1 cellular context compared by ENCODE assay signal in genomic region chrX:23907496-23908218, GRCh38.
TF ChIP-seq lines count a peak whose summit lies in the region.

Gene APOO, minus strand, starts transcription at chrX:23907938. Its CDS starts 236 bp downstream, at chrX:23907702.
Gene CXorf58, plus strand, starts transcription at chrX:23908006. Its CDS starts 2,297 bp downstream, at chrX:23910303.

TF ChIP-seq in HEK293, 187 proteins besides CTCF, POLR2A, EP300 and RAD21 (continued from another document and continues in another):
- 0 out of 2 replicates have a peak, but pooled peaks have one; percentile 34 for TF ChIP-seq ZNF18 (tag by site-specific recombination; IDR thresholded peaks at IDR 0.05)
- no peak for TF ChIP-seq ZNF26 (tag by site-specific recombination; IDR thresholded peaks at IDR 0.05)
- TF ChIP-seq ZNF660 (tag by site-specific recombination; IDR thresholded peaks at IDR 0.05), result peak; percentile 66
- peak; percentile 67 for TF ChIP-seq ZNF629 (tag by site-specific recombination; IDR thresholded peaks at IDR 0.05)
- TF ChIP-seq KLF8 (tag by site-specific recombination; IDR thresholded peaks at IDR 0.05), result 0 out of 2 replicates have a peak, but pooled peaks have one; percentile 55
- no peak for TF ChIP-seq ZNF155 (tag by site-specific recombination; IDR thresholded peaks at IDR 0.05)
- no peak for TF ChIP-seq ZNF747 (tag by site-specific recombination; IDR thresholded peaks at IDR 0.05)
- peak; percentile 89 for TF ChIP-seq ZNF335 (tag by site-specific recombination; conservative IDR thresholded peaks at IDR 0.05)
- no peak for TF ChIP-seq KLF17 (tag by site-specific recombination; IDR thresholded peaks at IDR 0.05)
- TF ChIP-seq ZNF501 (tag by site-specific recombination; IDR thresholded peaks at IDR 0.05), result peak; percentile 80; the same call in 1 of the 2 replicates
- TF ChIP-seq ZNF423 (tag by site-specific recombination; IDR thresholded peaks at IDR 0.05), result no peak
- TF ChIP-seq GLI4 (tag by site-specific recombination; IDR thresholded peaks at IDR 0.05), result no peak
- TF ChIP-seq TRIM28 (IDR thresholded peaks at IDR 0.05; ENCODE audit: borderline replicate concordance, low read length), result peak; percentile 15; the same call in 1 of the 2 replicates
- TF ChIP-seq ZNF600 (tag by site-specific recombination; IDR thresholded peaks at IDR 0.05), result peak; percentile 67
- TF ChIP-seq ZNF830 (tag by site-specific recombination; IDR thresholded peaks at IDR 0.05; ENCODE audit: low read depth), result no peak
- TF ChIP-seq ZNF202 (tag by site-specific recombination; IDR thresholded peaks at IDR 0.05; ENCODE audit: borderline replicate concordance), result no peak
- TF ChIP-seq ZBTB6 (tag by site-specific recombination; IDR thresholded peaks at IDR 0.05), result peak; percentile 81; the same call in 1 of the 2 replicates
- TF ChIP-seq MZF1 (tag by site-specific recombination; IDR thresholded peaks at IDR 0.05; ENCODE audit: borderline replicate concordance), result no peak
- TF ChIP-seq ZNF692 (tag by site-specific recombination; IDR thresholded peaks at IDR 0.05), result peak; percentile 75
- no peak for TF ChIP-seq BCL6B (tag by site-specific recombination; IDR thresholded peaks at IDR 0.05)
- TF ChIP-seq ZNF2 (tag by site-specific recombination; IDR thresholded peaks at IDR 0.05), result peak; percentile 47; the same call in 1 of the 2 replicates
- TF ChIP-seq GLIS2 (tag by site-specific recombination; IDR thresholded peaks at IDR 0.05), result 0 out of 2 replicates have a peak, but pooled peaks have one; percentile 38
- TF ChIP-seq ZNF169 (tag by site-specific recombination; IDR thresholded peaks at IDR 0.05), result no peak
- no peak for TF ChIP-seq TSHZ1 (tag by site-specific recombination; IDR thresholded peaks at IDR 0.05; ENCODE audit: borderline replicate concordance)
- TF ChIP-seq PRDM6 (tag by site-specific recombination; IDR thresholded peaks at IDR 0.05), result no peak
- TF ChIP-seq ZNF223 (tag by site-specific recombination; IDR thresholded peaks at IDR 0.05), result no peak
- TF ChIP-seq ZNF211 (tag by site-specific recombination; IDR thresholded peaks at IDR 0.05; ENCODE audit: low read depth), result no peak
- no peak for TF ChIP-seq INSM2 (tag by site-specific recombination; IDR thresholded peaks at IDR 0.05)
- TF ChIP-seq ZNF138 (tag by site-specific recombination; IDR thresholded peaks at IDR 0.05; ENCODE audit: borderline replicate concordance), result no peak
- TF ChIP-seq EGR2 (tag by site-specific recombination; IDR thresholded peaks at IDR 0.05; ENCODE audit: low read depth), result 0 out of 2 replicates have a peak, but pooled peaks have one; percentile 20
- no peak for TF ChIP-seq ZNF362 (tag by site-specific recombination; IDR thresholded peaks at IDR 0.05)
- peak; percentile 75; the same call in 1 of the 2 replicates for TF ChIP-seq ZBTB20 (tag by site-specific recombination; IDR thresholded peaks at IDR 0.05)
- peak; percentile 93 for TF ChIP-seq KLF9 (tag by site-specific recombination; IDR thresholded peaks at IDR 0.05; ENCODE audit: low read depth)
- no peak; the same call in 1 of the 2 replicates for TF ChIP-seq REST (tag by site-specific recombination; IDR thresholded peaks at IDR 0.05)
- TF ChIP-seq ZNF146 (tag by site-specific recombination; IDR thresholded peaks at IDR 0.05), result no peak
